ENCODE assay signal across 27 cellular contexts in the genomic region with DNA sequence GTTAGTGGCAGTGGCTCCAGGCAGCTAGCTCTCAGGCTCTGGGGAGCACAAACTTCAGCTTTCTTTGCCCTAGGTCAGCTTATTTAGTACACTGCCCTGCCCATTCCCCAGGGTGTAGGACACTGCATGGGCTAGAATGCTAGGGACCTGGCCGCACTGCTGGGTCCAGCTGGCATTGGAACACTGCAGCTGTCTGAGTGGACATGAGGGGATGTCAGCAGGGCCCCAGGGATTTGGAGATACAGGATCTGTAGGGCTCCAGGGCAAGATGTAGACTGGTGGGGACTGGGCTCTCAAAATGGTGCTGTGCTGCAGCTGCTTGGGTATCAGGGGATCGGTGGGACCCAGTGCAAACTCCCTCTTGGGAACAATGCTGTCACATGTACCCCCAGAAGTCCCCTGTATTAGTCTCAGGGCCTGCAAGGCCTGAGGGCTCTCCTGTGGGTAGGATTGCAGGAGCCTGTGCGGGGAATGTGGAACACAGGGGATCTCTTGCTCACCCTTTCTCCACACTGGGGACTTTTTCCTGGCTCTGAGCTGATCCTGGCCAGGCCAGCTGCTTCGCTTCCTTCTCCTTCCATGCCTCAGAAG. TPM values are rescaled to one million over a fixed set of nuclear protein-coding genes. Genes with fewer than 3 reads are reported as not detected.
"Had no signal": no experiment of that assay in that cellular context is flagged by ENCODE, and none has a peak within 500 bp of the region (broad histone marks: within the 10 kb centered on the region; RNA-seq: fewer than 3 reads in every experiment).

No MANE protein-coding gene starts in this region.

- DNase-seq: activated CD4-positive, alpha-beta memory T cell treated with anti-CD3 and anti-CD28 coated beads for 36 hours; activated CD4-positive, alpha-beta T cell treated with anti-CD3 and anti-CD28 coated beads for 48 hours; activated gamma-delta T cell; activated naive CD4-positive, alpha-beta T cell treated with anti-CD3 and anti-CD28 coated beads, Interleukin-2, amount 10 ng/mL, durations not matched to agents 7 days and 5 days; activated naive CD8-positive, alpha-beta T cell treated with anti-CD3 and anti-CD28 coated beads, Interleukin-2, amount 10 ng/mL, durations not matched to agents 7 days and 5 days; activated T-cell treated with anti-CD3 and anti-CD28 coated beads for 4 hours; activated T-cell treated with anti-CD3 and anti-CD28 coated beads, Interleukin-2, amount 50 U/mL, for 72 hours; brain microvascular endothelial cell; central memory CD4-positive, alpha-beta T cell; effector CD4-positive, alpha-beta T cell; esophagus squamous epithelium; foreskin melanocyte; left ventricle myocardium superior; naive B cell; nephron progenitor cell; ovary; stimulated activated CD4-positive, alpha-beta T cell treated with anti-CD3 and anti-CD28 coated beads, Interleukin-12 subunit alpha, Interleukin-12 subunit beta, amount 100 ng/mL, for 4 hours; stimulated activated CD4-positive, alpha-beta T cell treated with anti-CD3 and anti-CD28 coated beads, Interleukin-4, amount 100 ng/mL, for 1 hour; substantia nigra; thyroid gland had no signal

- H3K4me3 ChIP-seq: esophagus squamous epithelium, ovary, right lobe of liver, SK-N-MC, skin epidermis, thyroid gland had no signal

- H3K4me1 ChIP-seq: esophagus squamous epithelium, right lobe of liver, thyroid gland had no signal

- H3K36me3 ChIP-seq: brain microvascular endothelial cell, neutrophil, ovary, right lobe of liver, thyroid gland had no signal

- H3K27ac ChIP-seq: brain microvascular endothelial cell, esophagus squamous epithelium, neutrophil, ovary, right lobe of liver, SK-N-MC, skin epidermis, thyroid gland, VCaP had no signal

- H3K27me3 ChIP-seq: brain microvascular endothelial cell, esophagus squamous epithelium, neutrophil, ovary, right lobe of liver, thyroid gland had no signal

- ATAC-seq: activated T-cell treated with anti-CD3 and anti-CD28 coated beads, Interleukin-2, amount 50 U/mL, for 72 hours; left ventricle myocardium superior had no signal

- H3K9me3 ChIP-seq: neutrophil, thyroid gland had no signal

RNA-seq across cellular contexts. Expression of a gene that starts 25.2 kb away (rescaled TPM):
- total RNA-seq: astrocyte, lung microvascular endothelial cell had no signal
